ENCODE assay signal across 8 cellular contexts in genomic region chr1:157878059-157878458, GRCh38. TPM values are rescaled to one million over a fixed set of nuclear protein-coding genes. Genes with fewer than 3 reads are reported as not detected.
DNase-seq lines count a peak whose midpoint lies in the region; ATAC-seq, FAIRE-seq and TF ChIP-seq lines count a peak whose summit lies in the region.
"Had no signal": no experiment of that assay in that cellular context is flagged by ENCODE, and none has a peak within 500 bp of the region (broad histone marks: within the 10 kb centered on the region; RNA-seq: fewer than 3 reads in every experiment).

No MANE protein-coding gene starts in this region.

- peak; percentile 54 for TF ChIP-seq CTCF in GM12872 (IDR thresholded peaks at IDR 0.05; ENCODE audit: insufficient read depth, low read depth, low read length)

- peaks cover 6 to 13% (median 9%) of the 10 kb centered on the region in 3 donors for H3K4me1 Mint-ChIP-seq in naive B cell
- no peaks in the 10 kb centered on the region for H3K4me1 Mint-ChIP-seq in activated T-cell treated with anti-CD3 and anti-CD28 coated beads, Interleukin-2, amount 50 U/mL, for 72 hours (ENCODE audit: low read depth)

- DNase-seq in NCI-H2227 (lab: John Stamatoyannopoulos, UW; ENCODE audit: unreplicated experiment) (peak; percentile 44), cerebellum (ENCODE audit: low spot score) (peak; percentile 0), naive B cell (no peak), GM12891 (ENCODE audit: insufficient read length, low spot score) (no peak)
- DNase-seq in activated T-cell treated with anti-CD3 and anti-CD28 coated beads, Interleukin-2, amount 50 U/mL, for 72 hours: no peak

- FAIRE-seq in GM12891 (lab: Jason Lieb, UNC): no peak

- H3K27me3 Mint-ChIP-seq in naive B cell: peaks cover 8 to 12% (median 11%) of the 10 kb centered on the region in 3 donors
- H3K27me3 Mint-ChIP-seq in activated T-cell treated with anti-CD3 and anti-CD28 coated beads, Interleukin-2, amount 50 U/mL, for 72 hours (ENCODE audit: low read depth): peaks cover 22% of the 10 kb centered on the region

- H3K36me3 Mint-ChIP-seq in naive B cell: no peaks in the 10 kb centered on the region
- H3K36me3 Mint-ChIP-seq in activated T-cell treated with anti-CD3 and anti-CD28 coated beads, Interleukin-2, amount 50 U/mL, for 72 hours (ENCODE audit: insufficient read depth in 2 of 2): no peaks in the 10 kb centered on the region

- TF ChIP-seq POLR2A in GM12891 (IDR thresholded peaks at IDR 0.05; ENCODE audit: low read depth, low read length): no peak

- peak overlapping the region in 2 of 6 donors; percentile 58 to 77 for H3K27ac Mint-ChIP-seq in naive B cell
- no peak overlapping the region for H3K27ac Mint-ChIP-seq in activated T-cell treated with anti-CD3 and anti-CD28 coated beads, Interleukin-2, amount 50 U/mL, for 72 hours

- H3K9me3 Mint-ChIP-seq in naive B cell: peaks cover 0 to 6% (median 0%) of the 10 kb centered on the region in 7 donors
- peaks cover 0 to 2% of the 10 kb centered on the region in 2 donors for H3K9me3 Mint-ChIP-seq in activated T-cell treated with anti-CD3 and anti-CD28 coated beads, Interleukin-2, amount 50 U/mL, for 72 hours

- no peak overlapping the region for H3K4me3 Mint-ChIP-seq in naive B cell
- H3K4me3 Mint-ChIP-seq in activated T-cell treated with anti-CD3 and anti-CD28 coated beads, Interleukin-2, amount 50 U/mL, for 72 hours: no peak overlapping the region

- ATAC-seq in naive B cell (ENCODE audit: low read depth in 2 of 2) (peak; percentile 35 to 37), GM18861 (IDR thresholded peaks at IDR 0.05; ENCODE audit: unreplicated experiment) (no peak)
- no peak for ATAC-seq in activated T-cell treated with anti-CD3 and anti-CD28 coated beads, Interleukin-2, amount 50 U/mL, for 72 hours (replicated peaks in 1 of 2)

TF ChIP-seq in GM12891, 5 proteins besides CTCF, POLR2A, EP300 and RAD21:
- TF ChIP-seq TAF1 (IDR thresholded peaks at IDR 0.05; ENCODE audit: low read depth, low read length) (no peak), SPI1 (IDR thresholded peaks at IDR 0.05; ENCODE audit: low read depth, low read length) (no peak), POU2F2 (IDR thresholded peaks at IDR 0.05; ENCODE audit: low read depth, low read length) (no peak), PAX5 (IDR thresholded peaks at IDR 0.05; ENCODE audit: insufficient read depth, low read length, severe bottlenecking) (no peak)

RNA-seq across cellular contexts. Expression of gene CD5L, which starts 36.5 kb away (rescaled TPM):
- 0.27 TPM for total RNA-seq in cerebellum
- polyA plus RNA-seq in naive B cell (ENCODE audit: low read depth in 6 of 6): not detected
- not detected for polyA plus RNA-seq in GM12891 (2012; ENCODE audit: low read depth, missing spikeins)
- total RNA-seq in activated T-cell treated with anti-CD3 and anti-CD28 coated beads, Interleukin-2, amount 50 U/mL, for 72 hours: not detected
- total RNA-seq: activated CD8-positive, alpha-beta memory T cell treated with anti-CD3 and anti-CD28 coated beads for 36 hours had no signal

RNA-seq across cellular contexts. Expression of gene FCRL1, which starts 58.1 kb away (rescaled TPM):
- total RNA-seq in cerebellum: 0.18 TPM
- polyA plus RNA-seq in naive B cell (ENCODE audit: low read depth in 6 of 6): 100 to 1,000 TPM; 294 to 743 (median 458) TPM
- not detected for polyA plus RNA-seq in GM12891 (2012; ENCODE audit: low read depth, missing spikeins)
- under 1 TPM in 1 of 2 donors, not detected in 1; 0.25 TPM for total RNA-seq in activated T-cell treated with anti-CD3 and anti-CD28 coated beads, Interleukin-2, amount 50 U/mL, for 72 hours
- total RNA-seq: activated CD8-positive, alpha-beta memory T cell treated with anti-CD3 and anti-CD28 coated beads for 36 hours had no signal

Comparison
In these comparisons a context has a peak if more than half of its experiments do, and no peak if none do; other contexts are left out.
1. DNase-seq: peak in NCI-H2227 (single experiment) and cerebellum (single experiment); none in naive B cell (single experiment), GM12891 (single experiment) and activated T-cell treated with anti-CD3 and anti-CD28 coated beads, Interleukin-2, amount 50 U/mL, for 72 hours (0 of 2).
2. ATAC-seq: peak in naive B cell (2 of 2); none in GM18861 (single experiment) and activated T-cell treated with anti-CD3 and anti-CD28 coated beads, Interleukin-2, amount 50 U/mL, for 72 hours (0 of 2).